Comparison of ENCODE assay signal across 16 cellular contexts in genomic region chr15:48059786-48060185, GRCh38.
A peak's percentile ranks its signal among the peaks of the same experiment; 100 is the strongest.
DNase-seq lines count a peak whose midpoint lies in the region; ATAC-seq and TF ChIP-seq lines count a peak whose summit lies in the region.
"Had no signal": no experiment of that assay in that cellular context is flagged by ENCODE, and none has a peak within 500 bp of the region (broad histone marks: within the 10 kb centered on the region; RNA-seq: fewer than 3 reads in every experiment).

No MANE protein-coding gene starts in this region.

- POLR2A ChIA-PET in RWPE1 (lab: Yijun Ruan, JAX; ENCODE audit: low non-redundant PET), result no interaction called here

- peak overlapping the region in 2 of 3 experiments; percentile 62 to 87 for H3K27ac Mint-ChIP-seq in nephron
- H3K27ac Mint-ChIP-seq: activated T-cell treated with anti-CD3 and anti-CD28 coated beads, Interleukin-2, amount 50 U/mL, for 72 hours; H9 had no signal

- TF ChIP-seq POLR2A in tibial nerve (IDR thresholded peaks at IDR 0.05), result no peak

- WGBS in tibial nerve, 2 donors, result 20 to 28% methylated on average over 7 of the region's 7 CpGs

- H3K27me3 ChIP-seq in tibial nerve, result no peaks in the 10 kb centered on the region
- H3K27me3 ChIP-seq: cardiac muscle cell had no signal

- peak overlapping the region in 2 of 4 donors; percentile 33 to 34 for H3K27ac ChIP-seq in tibial nerve
- no peak overlapping the region for H3K27ac ChIP-seq in RWPE1
- H3K27ac ChIP-seq: cardiac muscle cell had no signal

- H3K4me1 ChIP-seq in tibial nerve, result peaks cover 0 to 23% (median 0%) of the 10 kb centered on the region in 4 donors

- no peak for TF ChIP-seq CTCF in nephron (IDR thresholded peaks at IDR 0.05; ENCODE audit: unreplicated experiment in 3 of 3)
- no peak for TF ChIP-seq CTCF in tibial nerve (IDR thresholded peaks at IDR 0.05)
- TF ChIP-seq CTCF in RWPE1 (conservative IDR thresholded peaks at IDR 0.05; ENCODE audit: low read depth), result no peak

- ATAC-seq in HG03108 (IDR thresholded peaks at IDR 0.05; ENCODE audit: unreplicated experiment) (no peak), HG03439 (IDR thresholded peaks at IDR 0.05; ENCODE audit: unreplicated experiment) (no peak)
- ATAC-seq: activated T-cell treated with anti-CD3 and anti-CD28 coated beads, Interleukin-2, amount 50 U/mL, for 72 hours had no signal

- H3K4me1 Mint-ChIP-seq in nephron, result peaks cover 40% of the 10 kb centered on the region

- no peak for TF ChIP-seq EP300 in tibial nerve (IDR thresholded peaks at IDR 0.05)

- peak overlapping the region in 1 of 3 experiments; percentile 42 for H3K4me3 Mint-ChIP-seq in nephron
- H3K4me3 Mint-ChIP-seq: activated T-cell treated with anti-CD3 and anti-CD28 coated beads, Interleukin-2, amount 50 U/mL, for 72 hours; H9 had no signal

- H3K36me3 Mint-ChIP-seq in nephron (ENCODE audit: low read depth), result no peaks in the 10 kb centered on the region

- H3K9me3 Mint-ChIP-seq in nephron, result peaks cover 5% of the 10 kb centered on the region

- peak overlapping the region in 2 of 4 donors; percentile 14 to 36 for H3K4me3 ChIP-seq in tibial nerve
- H3K4me3 ChIP-seq: cardiac muscle cell had no signal

- DNase-seq in NCI-H82 (lab: John Stamatoyannopoulos, UW), result peak; percentile 34
- no peak for DNase-seq in NCI-H82 treated with DMSO at 0.1 percent for 48 hours (lab: John Stamatoyannopoulos, UW; ENCODE audit: unreplicated experiment)
- DNase-seq in fibroblast of gingiva (ENCODE audit: low read depth), result peak; percentile 27
- peak; percentile 24 to 49 for DNase-seq in tibial nerve (ENCODE audit: low spot score in 2 of 2)
- DNase-seq in RWPE1 (ENCODE audit: low spot score), result no peak
- DNase-seq: 8988T; activated CD4-positive, alpha-beta T cell treated with anti-CD3 and anti-CD28 coated beads for 1 hour; activated T-cell treated with anti-CD3 and anti-CD28 coated beads, Interleukin-2, amount 50 U/mL, for 72 hours; H9; kidney glomerular epithelial cell; NCI-H1436 treated with DMSO at 0.1 percent for 48 hours; stimulated activated CD4-positive, alpha-beta T cell treated with anti-CD3 and anti-CD28 coated beads, Interleukin-4, amount 100 ng/mL, for 24 hours had no signal

- CTCF ChIA-PET in RWPE1 (lab: Yijun Ruan, JAX), result no interaction called here

- no peaks in the 10 kb centered on the region for H3K27me3 Mint-ChIP-seq in nephron (ENCODE audit: low read depth)

- H3K36me3 ChIP-seq in tibial nerve, result no peaks in the 10 kb centered on the region
- H3K36me3 ChIP-seq: cardiac muscle cell had no signal

- peaks cover 0 to 2% (median 0%) of the 10 kb centered on the region in 4 donors for H3K9me3 ChIP-seq in tibial nerve

Comparison
In these comparisons a context has a peak if more than half of its experiments do, and no peak if none do; other contexts are left out.
1. DNase-seq: peak in NCI-H82 (single experiment), fibroblast of gingiva (single experiment) and tibial nerve (2 of 2); none in NCI-H82 treated with DMSO at 0.1 percent for 48 hours (single experiment) and RWPE1 (single experiment).